9 cellular contexts compared by ENCODE assay signal in genomic region chr14:105166571-105167302, GRCh38. TPM values are rescaled to one million over a fixed set of nuclear protein-coding genes. Genes with fewer than 3 reads are reported as not detected.
DNase-seq lines count a peak whose midpoint lies in the region; ATAC-seq and TF ChIP-seq lines count a peak whose summit lies in the region.
"Had no signal": no experiment of that assay in that cellular context is flagged by ENCODE, and none has a peak within 500 bp of the region (broad histone marks: within the 10 kb centered on the region; RNA-seq: fewer than 3 reads in every experiment).

No MANE protein-coding gene starts in this region.

- peaks cover 26% of the 10 kb centered on the region for H3K4me1 ChIP-seq in CD4-positive, alpha-beta memory T cell (ENCODE audit: insufficient read depth, low read length)
- H3K4me1 ChIP-seq in HEK293 (ENCODE audit: control insufficient read depth, insufficient read depth, low read length) = peaks cover 8% of the 10 kb centered on the region; the same call in 1 of the 2 replicates

- H3K27me3 Mint-ChIP-seq in CD4-positive, alpha-beta memory T cell = peaks cover 6 to 7% of the 10 kb centered on the region in 2 donors
- H3K27me3 Mint-ChIP-seq in activated naive CD8-positive, alpha-beta T cell treated with anti-CD3 and anti-CD28 coated beads for 36 hours = peaks cover 18% of the 10 kb centered on the region
- peaks cover 2 to 25% (median 17%) of the 10 kb centered on the region in 5 donors for H3K27me3 Mint-ChIP-seq in naive thymus-derived CD8-positive, alpha-beta T cell

- TF ChIP-seq CTCF in HEK293 (tag by site-specific recombination; IDR thresholded peaks at IDR 0.05) (no peak), GM20000 (IDR thresholded peaks at IDR 0.05; ENCODE audit: extremely low read depth, missing control alignments) (no peak)

- POLR2A ChIA-PET in CD4-positive, alpha-beta memory T cell (lab: Charles Lee; ENCODE audit: partially characterized antibody) = no interaction called here
- POLR2A ChIA-PET in HEK293 (lab: Yijun Ruan, JAX) = no interaction called here
- POLR2A ChIA-PET in naive thymus-derived CD8-positive, alpha-beta T cell (lab: Charles Lee) = no interaction called here

- no peaks in the 10 kb centered on the region for H3K36me3 Mint-ChIP-seq in CD4-positive, alpha-beta memory T cell
- no peaks in the 10 kb centered on the region for H3K36me3 Mint-ChIP-seq in activated naive CD8-positive, alpha-beta T cell treated with anti-CD3 and anti-CD28 coated beads for 36 hours
- peaks cover 0 to 3% (median 0%) of the 10 kb centered on the region in 3 donors for H3K36me3 Mint-ChIP-seq in naive thymus-derived CD8-positive, alpha-beta T cell
- H3K36me3 Mint-ChIP-seq: activated CD8-positive, alpha-beta memory T cell treated with anti-CD3 and anti-CD28 coated beads, Interleukin-2, amount 10 ng/mL, durations not matched to agents 7 days and 5 days had no signal

- H3K4me3 Mint-ChIP-seq in CD4-positive, alpha-beta memory T cell = peak overlapping the region in 6 of 8 donors; percentile 8 to 70 (median 60)
- peak overlapping the region; percentile 37 for H3K4me3 Mint-ChIP-seq in activated naive CD8-positive, alpha-beta T cell treated with anti-CD3 and anti-CD28 coated beads for 36 hours
- H3K4me3 Mint-ChIP-seq in naive thymus-derived CD8-positive, alpha-beta T cell = peak overlapping the region in 8 of 10 donors; percentile 32 to 69 (median 50)
- H3K4me3 Mint-ChIP-seq: activated CD8-positive, alpha-beta memory T cell treated with anti-CD3 and anti-CD28 coated beads, Interleukin-2, amount 10 ng/mL, durations not matched to agents 7 days and 5 days had no signal

- H3K4me1 Mint-ChIP-seq in CD4-positive, alpha-beta memory T cell = peaks cover 2 to 17% (median 9%) of the 10 kb centered on the region in 4 donors
- peaks cover 4% of the 10 kb centered on the region for H3K4me1 Mint-ChIP-seq in activated naive CD8-positive, alpha-beta T cell treated with anti-CD3 and anti-CD28 coated beads for 36 hours
- H3K4me1 Mint-ChIP-seq in naive thymus-derived CD8-positive, alpha-beta T cell = peaks cover 6 to 21% (median 15%) of the 10 kb centered on the region in 4 donors

- H3K27ac Mint-ChIP-seq in CD4-positive, alpha-beta memory T cell = no peak overlapping the region
- no peak overlapping the region for H3K27ac Mint-ChIP-seq in activated naive CD8-positive, alpha-beta T cell treated with anti-CD3 and anti-CD28 coated beads for 36 hours
- H3K27ac Mint-ChIP-seq in naive thymus-derived CD8-positive, alpha-beta T cell = no peak overlapping the region
- H3K27ac Mint-ChIP-seq: activated CD8-positive, alpha-beta memory T cell treated with anti-CD3 and anti-CD28 coated beads, Interleukin-2, amount 10 ng/mL, durations not matched to agents 7 days and 5 days had no signal

- intact Hi-C loops in CD4-positive, alpha-beta memory T cell (cut with micrococcal nuclease) = no loop called here

- CTCF ChIA-PET in CD4-positive, alpha-beta memory T cell (lab: Charles Lee; ENCODE audit: partially characterized antibody) = no interaction called here
- CTCF ChIA-PET in HEK293 (lab: Yijun Ruan, JAX) = interaction anchor here (0.5 to 1.2 kb wide), 3 partner anchors 9 to 326 kb away, joined by 3 to 5 read pairs (median 3); no protein-coding TSS in a partner anchor

- no peak overlapping the region for H3K27ac ChIP-seq in CD4-positive, alpha-beta memory T cell (ENCODE audit: low read depth, low read length)
- H3K27ac ChIP-seq in HEK293 (ENCODE audit: extremely low read depth, low read depth, low read length) = peak overlapping the region; percentile 56; the same call in 1 of the 2 replicates
- H3K27ac ChIP-seq: spleen had no signal

- no peak for ATAC-seq in naive thymus-derived CD8-positive, alpha-beta T cell
- ATAC-seq: activated CD8-positive, alpha-beta memory T cell treated with anti-CD3 and anti-CD28 coated beads, Interleukin-2, amount 10 ng/mL, durations not matched to agents 7 days and 5 days had no signal

- no peak for DNase-seq in CD4-positive, alpha-beta memory T cell
- DNase-seq in activated naive CD8-positive, alpha-beta T cell treated with anti-CD3 and anti-CD28 coated beads for 36 hours = no peak
- no peak for DNase-seq in naive thymus-derived CD8-positive, alpha-beta T cell
- DNase-seq in GM20000 (ENCODE audit: low spot score) (no peak), DMS153 treated with DMSO at 0.1 percent for 48 hours (lab: John Stamatoyannopoulos, UW; ENCODE audit: unreplicated experiment) (no peak), NCI-H446 treated with DMSO at 0.1 percent for 48 hours (lab: John Stamatoyannopoulos, UW) (no peak)
- DNase-seq: activated CD8-positive, alpha-beta memory T cell treated with anti-CD3 and anti-CD28 coated beads, Interleukin-2, amount 10 ng/mL, durations not matched to agents 7 days and 5 days; spleen had no signal

- H3K9me3 Mint-ChIP-seq in CD4-positive, alpha-beta memory T cell = peaks cover 0 to under 1% (median 0%) of the 10 kb centered on the region in 8 donors
- no peaks in the 10 kb centered on the region for H3K9me3 Mint-ChIP-seq in activated naive CD8-positive, alpha-beta T cell treated with anti-CD3 and anti-CD28 coated beads for 36 hours
- no peaks in the 10 kb centered on the region for H3K9me3 Mint-ChIP-seq in naive thymus-derived CD8-positive, alpha-beta T cell

- H3K4me3 ChIP-seq in CD4-positive, alpha-beta memory T cell (ENCODE audit: low read length in 2 of 2) = no peak overlapping the region
- H3K4me3 ChIP-seq in HEK293 (ENCODE audit: low read depth, low read length) = no peak overlapping the region

- no peaks in the 10 kb centered on the region for H3K36me3 ChIP-seq in CD4-positive, alpha-beta memory T cell (ENCODE audit: insufficient read depth, low read length)
- peaks cover 0 to 4% of the 10 kb centered on the region in 2 experiments; a peak in 1 of 3 replicates for H3K36me3 ChIP-seq in HEK293 (ENCODE audit: control insufficient read depth in 2 of 2, insufficient read depth in 1 of 2, low read length in 2 of 2)
- H3K36me3 ChIP-seq: spleen had no signal

- H3K27me3 ChIP-seq in CD4-positive, alpha-beta memory T cell (ENCODE audit: insufficient read depth, low read length) = peaks cover 4% of the 10 kb centered on the region

- no peaks in the 10 kb centered on the region for H3K9me3 ChIP-seq in CD4-positive, alpha-beta memory T cell (ENCODE audit: control insufficient read depth in 1 of 2, low read length in 2 of 2)
- H3K9me3 ChIP-seq in HEK293 (ENCODE audit: control insufficient read depth, insufficient read depth, low read depth, low read length) = no peaks in the 10 kb centered on the region
- H3K9me3 ChIP-seq: spleen had no signal

TF ChIP-seq in HEK293, 187 proteins besides CTCF, POLR2A, EP300 and RAD21 (continues in another document):
- TF ChIP-seq EGR2 (tag by site-specific recombination; IDR thresholded peaks at IDR 0.05; ENCODE audit: low read depth) (peak; percentile 30; the same call in 1 of the 2 replicates), KLF1 (tag by site-specific recombination; IDR thresholded peaks at IDR 0.05) (peak; percentile 10; the same call in 1 of the 2 replicates), IKZF3 (tag by site-specific recombination; IDR thresholded peaks at IDR 0.05) (0 out of 2 replicates have a peak, but pooled peaks have one; percentile 36), ZIC2 (tag by site-specific recombination; IDR thresholded peaks at IDR 0.05) (no peak; the same call in 1 of the 2 replicates), SP2 (tag by site-specific recombination; IDR thresholded peaks at IDR 0.05) (0 out of 2 replicates have a peak, but pooled peaks have one; percentile 1), ZNF311 (tag by site-specific recombination; IDR thresholded peaks at IDR 0.05; ENCODE audit: borderline replicate concordance) (no peak), ZBTB17 (tag by site-specific recombination; IDR thresholded peaks at IDR 0.05) (peak; percentile 38; the same call in 1 of the 2 replicates), ZEB2 (tag by site-specific recombination; IDR thresholded peaks at IDR 0.05) (0 out of 2 replicates have a peak, but pooled peaks have one; percentile 33), INSM2 (tag by site-specific recombination; IDR thresholded peaks at IDR 0.05) (no peak), ZNF658 (tag by site-specific recombination; IDR thresholded peaks at IDR 0.05) (no peak), SP7 (tag by site-specific recombination; IDR thresholded peaks at IDR 0.05) (no peak), ZBTB20 (tag by site-specific recombination; IDR thresholded peaks at IDR 0.05) (peak; percentile 44; the same call in 1 of the 2 replicates), ZBTB8A (tag by site-specific recombination; IDR thresholded peaks at IDR 0.05) (peak; percentile 74), GLIS1 (tag by site-specific recombination; IDR thresholded peaks at IDR 0.05) (peak; percentile 3; the same call in 1 of the 2 replicates)

RNA-seq across cellular contexts. Expression of gene JAG2, which starts 1.8 kb away (rescaled TPM):
- total RNA-seq in CD4-positive, alpha-beta memory T cell = under 1 TPM; 0.29 to 0.80 TPM
- polyA plus RNA-seq in CD4-positive, alpha-beta memory T cell = not detected
- 1 to 10 TPM; 2.3 to 2.5 TPM for total RNA-seq in activated naive CD8-positive, alpha-beta T cell treated with anti-CD3 and anti-CD28 coated beads for 36 hours
- under 1 TPM; 0.16 to 0.47 TPM for total RNA-seq in naive thymus-derived CD8-positive, alpha-beta T cell
- under 1 TPM; 0.10 to 0.21 (median 0.17) TPM for polyA plus RNA-seq in naive thymus-derived CD8-positive, alpha-beta T cell

RNA-seq across cellular contexts. Expression of gene NUDT14, which starts 14.4 kb away (rescaled TPM):
- total RNA-seq in CD4-positive, alpha-beta memory T cell = 10 to 100 TPM; 17.4 to 18.0 TPM
- 10 to 100 TPM; 10.5 to 20.2 TPM for polyA plus RNA-seq in CD4-positive, alpha-beta memory T cell
- 1 to 10 TPM; 8.6 to 9.1 TPM for total RNA-seq in activated naive CD8-positive, alpha-beta T cell treated with anti-CD3 and anti-CD28 coated beads for 36 hours
- total RNA-seq in naive thymus-derived CD8-positive, alpha-beta T cell = 10 to 100 TPM; 10.3 to 10.8 TPM
- polyA plus RNA-seq in naive thymus-derived CD8-positive, alpha-beta T cell = 10 to 100 TPM in 2 of 3 donors, 1 to 10 TPM in 1; 9.5 to 18.8 (median 17.1) TPM
